ENCODE assay signal across 18 cellular contexts in genomic region chr3:97969541-97969940, GRCh38. TPM values are rescaled to one million over a fixed set of nuclear protein-coding genes. Genes with fewer than 3 reads are reported as not detected.
DNase-seq lines count a peak whose midpoint lies in the region; ATAC-seq and TF ChIP-seq lines count a peak whose summit lies in the region.
"Had no signal": no experiment of that assay in that cellular context is flagged by ENCODE, and none has a peak within 500 bp of the region (broad histone marks: within the 10 kb centered on the region; RNA-seq: fewer than 3 reads in every experiment).

No MANE protein-coding gene starts in this region.

- H3K4me1 Mint-ChIP-seq in activated CD4-positive, alpha-beta T cell treated with anti-CD3 and anti-CD28 coated beads for 36 hours: peaks cover 55% of the 10 kb centered on the region
- peaks cover 33 to 81% (median 60%) of the 10 kb centered on the region in 4 donors for H3K4me1 Mint-ChIP-seq in CD4-positive, CD25-positive, alpha-beta regulatory T cell
- peaks cover 34% of the 10 kb centered on the region for H3K4me1 Mint-ChIP-seq in type B pancreatic cell (ENCODE audit: unreplicated experiment)

- TF ChIP-seq CTCF in PC-3 (conservative IDR thresholded peaks at IDR 0.05; ENCODE audit: low read depth, low read length): no peak
- TF ChIP-seq CTCF in hepatocyte (IDR thresholded peaks at IDR 0.05; ENCODE audit: poor library complexity): no peak
- TF ChIP-seq CTCF in type B pancreatic cell (conservative IDR thresholded peaks at IDR 0.05): no peak

- no peaks in the 10 kb centered on the region for H3K27me3 Mint-ChIP-seq in activated CD4-positive, alpha-beta T cell treated with anti-CD3 and anti-CD28 coated beads for 36 hours
- H3K27me3 Mint-ChIP-seq in CD4-positive, CD25-positive, alpha-beta regulatory T cell: no peaks in the 10 kb centered on the region
- H3K27me3 Mint-ChIP-seq in type B pancreatic cell: no peaks in the 10 kb centered on the region

- no peaks in the 10 kb centered on the region for H3F3A ChIP-seq in PC-3 (ENCODE audit: low read length, unreplicated experiment)

- H3K27ac ChIP-seq in CD4-positive, CD25-positive, alpha-beta regulatory T cell (ENCODE audit: insufficient read depth, low read length, poor library complexity, severe bottlenecking): no peak overlapping the region
- H3K27ac ChIP-seq in PC-3 (ENCODE audit: low read length) (no peak overlapping the region), hepatocyte (no peak overlapping the region)
- H3K27ac ChIP-seq: neural progenitor cell, SK-N-MC, suprapubic skin had no signal

- H3K79me2 ChIP-seq in PC-3 (ENCODE audit: low read length) (peaks cover 70% of the 10 kb centered on the region), hepatocyte (peaks cover 48% of the 10 kb centered on the region)

- no peak overlapping the region for H3K4me3 ChIP-seq in CD4-positive, CD25-positive, alpha-beta regulatory T cell (ENCODE audit: low read depth, low read length)
- H3K4me3 ChIP-seq in PC-3 (ENCODE audit: low read length): no peak overlapping the region
- no peak overlapping the region for H3K4me3 ChIP-seq in hepatocyte
- H3K4me3 ChIP-seq: neural progenitor cell, SK-N-MC, suprapubic skin had no signal

- no peak overlapping the region for H3K9ac ChIP-seq in PC-3 (ENCODE audit: low read length)
- H3K9ac ChIP-seq: neural progenitor cell had no signal

- intact Hi-C loops in activated CD4-positive, alpha-beta T cell treated with anti-CD3 and anti-CD28 coated beads for 36 hours (cut with DNase I, micrococcal nuclease): no loop called here
- intact Hi-C loops in PC-3 (cut with micrococcal nuclease): no loop called here

- peaks cover 9% of the 10 kb centered on the region for H3K36me3 ChIP-seq in CD4-positive, CD25-positive, alpha-beta regulatory T cell (ENCODE audit: control insufficient read depth, insufficient read depth, low read length)
- H3K36me3 ChIP-seq in PC-3 (ENCODE audit: low read depth, low read length): peaks cover 17% of the 10 kb centered on the region; the same call in 1 of the 2 replicates
- no peaks in the 10 kb centered on the region for H3K36me3 ChIP-seq in hepatocyte (replicated peaks; ENCODE audit: insufficient read depth, low read depth)
- H3K36me3 ChIP-seq: neural progenitor cell had no signal

- POLR2A ChIA-PET in activated CD4-positive, alpha-beta T cell treated with anti-CD3 and anti-CD28 coated beads for 36 hours (lab: Charles Lee): no interaction called here
- POLR2A ChIA-PET in PC-3 (lab: Charles Lee; ENCODE audit: unreplicated experiment): no interaction called here

- peak overlapping the region; percentile 11 for H3K4me3 Mint-ChIP-seq in activated CD4-positive, alpha-beta T cell treated with anti-CD3 and anti-CD28 coated beads for 36 hours
- peak overlapping the region in 3 of 4 donors; percentile 8 to 95 (median 90) for H3K4me3 Mint-ChIP-seq in CD4-positive, CD25-positive, alpha-beta regulatory T cell
- no peak overlapping the region for H3K4me3 Mint-ChIP-seq in type B pancreatic cell
- H3K4me3 Mint-ChIP-seq: neural progenitor cell had no signal

- H2AFZ ChIP-seq in PC-3 (ENCODE audit: low read length): no peak overlapping the region
- H2AFZ ChIP-seq in hepatocyte: no peak overlapping the region
- H2AFZ ChIP-seq: neural progenitor cell had no signal

- H4K20me1 ChIP-seq in PC-3 (ENCODE audit: low read length): no peaks in the 10 kb centered on the region; the same call in 1 of the 2 replicates
- H4K20me1 ChIP-seq in hepatocyte (ENCODE audit: insufficient read depth, poor library complexity, severe bottlenecking): no peaks in the 10 kb centered on the region

- H3K9me3 ChIP-seq in CD4-positive, CD25-positive, alpha-beta regulatory T cell (ENCODE audit: control insufficient read depth in 2 of 2, low read length in 2 of 2): no peaks in the 10 kb centered on the region
- H3K9me3 ChIP-seq in PC-3 (ENCODE audit: low read length): no peaks in the 10 kb centered on the region
- H3K9me3 ChIP-seq in hepatocyte (ENCODE audit: low read depth): no peaks in the 10 kb centered on the region
- H3K9me3 ChIP-seq: suprapubic skin had no signal

- peak overlapping the region; percentile 92 for H3K4me2 ChIP-seq in PC-3 (ENCODE audit: low read length)
- peak overlapping the region; percentile 2 for H3K4me2 ChIP-seq in hepatocyte
- H3K4me2 ChIP-seq: neural progenitor cell had no signal

- H3K9me2 ChIP-seq in PC-3 (replicated peaks; ENCODE audit: low read length) (no peaks in the 10 kb centered on the region), hepatocyte (replicated peaks; ENCODE audit: insufficient read depth) (no peaks in the 10 kb centered on the region)

- H3K27me3 ChIP-seq in CD4-positive, CD25-positive, alpha-beta regulatory T cell (ENCODE audit: control insufficient read depth, insufficient read depth, low read length): no peaks in the 10 kb centered on the region
- H3K27me3 ChIP-seq in PC-3 (ENCODE audit: low read length) (no peaks in the 10 kb centered on the region), hepatocyte (no peaks in the 10 kb centered on the region)
- H3K27me3 ChIP-seq: suprapubic skin had no signal

- no peak overlapping the region for H3K27ac Mint-ChIP-seq in activated CD4-positive, alpha-beta T cell treated with anti-CD3 and anti-CD28 coated beads for 36 hours
- H3K27ac Mint-ChIP-seq in CD4-positive, CD25-positive, alpha-beta regulatory T cell: peak overlapping the region in 2 of 3 donors; percentile 9 to 98
- no peak overlapping the region for H3K27ac Mint-ChIP-seq in type B pancreatic cell
- H3K27ac Mint-ChIP-seq: neural progenitor cell had no signal

- CTCF ChIA-PET in activated CD4-positive, alpha-beta T cell treated with anti-CD3 and anti-CD28 coated beads for 36 hours (lab: Charles Lee): interaction anchor here (0.5 to 2.3 kb wide), 5 partner anchors 8 to 217 kb away, joined by 3 to 15 read pairs (median 3); no protein-coding TSS in a partner anchor
- CTCF ChIA-PET in PC-3 (lab: Charles Lee): interaction anchor here (0.5 to 0.6 kb wide), 2 partner anchors 148 to 329 kb away, joined by 3 to 4 read pairs; partner anchors contain the start of gene CRYBG3

- H3K36me3 Mint-ChIP-seq in activated CD4-positive, alpha-beta T cell treated with anti-CD3 and anti-CD28 coated beads for 36 hours (ENCODE audit: low read depth): peaks cover 31% of the 10 kb centered on the region
- peaks cover 16% of the 10 kb centered on the region for H3K36me3 Mint-ChIP-seq in CD4-positive, CD25-positive, alpha-beta regulatory T cell
- H3K36me3 Mint-ChIP-seq in type B pancreatic cell: peaks cover 23% of the 10 kb centered on the region

- no peaks in the 10 kb centered on the region for H3K9me3 Mint-ChIP-seq in activated CD4-positive, alpha-beta T cell treated with anti-CD3 and anti-CD28 coated beads for 36 hours (ENCODE audit: low read depth)
- H3K9me3 Mint-ChIP-seq in CD4-positive, CD25-positive, alpha-beta regulatory T cell: no peaks in the 10 kb centered on the region
- no peaks in the 10 kb centered on the region for H3K9me3 Mint-ChIP-seq in type B pancreatic cell
- H3K9me3 Mint-ChIP-seq: neural progenitor cell had no signal

- DNase-seq in activated CD4-positive, alpha-beta T cell treated with anti-CD3 and anti-CD28 coated beads for 36 hours: no peak
- no peak for DNase-seq in activated CD4-positive, alpha-beta T cell treated with anti-CD3 and anti-CD28 coated beads for 4 hours
- no peak for DNase-seq in CD4-positive, CD25-positive, alpha-beta regulatory T cell
- no peak for DNase-seq in PC-3
- no peak for DNase-seq in hepatocyte (ENCODE audit: low spot score)
- DNase-seq in SKM-1 (lab: John Stamatoyannopoulos, UW; ENCODE audit: unreplicated experiment): no peak
- no peak for DNase-seq in ecto neural progenitor cell (ENCODE audit: low spot score)
- DNase-seq in type B pancreatic cell (ENCODE audit: extremely low spot score, unreplicated experiment): no peak
- DNase-seq: amniotic stem cell, caudate nucleus, DMS153, midbrain, NCI-H1417 treated with DMSO at 0.1 percent for 48 hours, NCI-H82 had no signal

- 86% methylated on average over 5 of the region's 5 CpGs for WGBS in hepatocyte (ENCODE audit: low lambda C conversion rate, missing lambda C conversion rate)

- BruUV-seq in PC-3 (replicated peaks; lab: Mats Ljungman, UMichigan): no TSS peak

- peaks cover 35% of the 10 kb centered on the region for H3K4me1 ChIP-seq in CD4-positive, CD25-positive, alpha-beta regulatory T cell (ENCODE audit: control insufficient read depth, insufficient read depth, low read length, poor library complexity, severe bottlenecking)
- H3K4me1 ChIP-seq in PC-3 (ENCODE audit: insufficient read depth, low read length): peaks cover 22% of the 10 kb centered on the region
- H3K4me1 ChIP-seq in hepatocyte (ENCODE audit: insufficient read depth): peaks cover 14% of the 10 kb centered on the region
- H3K4me1 ChIP-seq: neural progenitor cell had no signal

- ATAC-seq in activated CD4-positive, alpha-beta T cell treated with anti-CD3 and anti-CD28 coated beads for 36 hours: no peak
- no peak for ATAC-seq in CD4-positive, CD25-positive, alpha-beta regulatory T cell (ENCODE audit: low read depth in 2 of 2)
- no peak for ATAC-seq in PC-3
- ATAC-seq: esophagus mucosa had no signal

RNA-seq across cellular contexts. Expression of gene RIOX2, which starts 2.7 kb away (rescaled TPM):
- 10 to 100 TPM; 35.0 to 35.5 TPM for total RNA-seq in activated CD4-positive, alpha-beta T cell treated with anti-CD3 and anti-CD28 coated beads for 36 hours
- 21.8 TPM for total RNA-seq in CD4-positive, CD25-positive, alpha-beta regulatory T cell
- 10 to 100 TPM; 26.0 to 32.2 (median 29.6) TPM for polyA plus RNA-seq in CD4-positive, CD25-positive, alpha-beta regulatory T cell
- total RNA-seq in PC-3 (2014; rRNA removed): 31.0 and 46.4 TPM in 2 replicates
- 26.0 and 26.2 TPM in 2 replicates for total RNA-seq in hepatocyte
- polyA plus RNA-seq in hepatocyte: 14.7 and 15.5 TPM in 2 replicates
- total RNA-seq in type B pancreatic cell (ENCODE audit: low replicate concordance): 22.3 and 27.9 TPM in 2 replicates

Comparison
In these comparisons a context has a peak if more than half of its experiments do, and no peak if none do; other contexts are left out.
1. H3K27ac Mint-ChIP-seq: peak in CD4-positive, CD25-positive, alpha-beta regulatory T cell (2 of 3); none in activated CD4-positive, alpha-beta T cell treated with anti-CD3 and anti-CD28 coated beads for 36 hours (single experiment) and type B pancreatic cell (single experiment).